12 cellular contexts compared by ENCODE assay signal in genomic region chr1:21021311-21021710, GRCh38.
A peak's percentile ranks its signal among the peaks of the same experiment; 100 is the strongest.
DNase-seq lines count a peak whose midpoint lies in the region; ATAC-seq, FAIRE-seq and TF ChIP-seq lines count a peak whose summit lies in the region.
"Had no signal": no experiment of that assay in that cellular context is flagged by ENCODE, and none has a peak within 500 bp of the region (broad histone marks: within the 10 kb centered on the region; RNA-seq: fewer than 3 reads in every experiment).

No MANE protein-coding gene starts in this region.

- peak overlapping the region; percentile 0; the same call in 1 of the 2 replicates for H2BK120ac ChIP-seq in IMR-90 (ENCODE audit: low read depth, low read length)

- H2AFZ ChIP-seq in IMR-90 (replicated peaks; ENCODE audit: low read length, poor library complexity), result no peak overlapping the region
- H2AFZ ChIP-seq: neural progenitor cell had no signal

- 0 out of 2 replicates have a peak overlapping the region, but pooled peaks have one; percentile 33 for H3K23ac ChIP-seq in IMR-90 (ENCODE audit: low read depth, low read length)

- no peaks in the 10 kb centered on the region for H3K9me3 Mint-ChIP-seq in effector memory CD8-positive, alpha-beta T cell
- peaks cover 24% of the 10 kb centered on the region for H3K9me3 Mint-ChIP-seq in WTC11

- in situ Hi-C loops in IMR-90 (cut with MboI; ENCODE audit: low sequenced_read_pairs), result no loop called here

- POLR2A ChIA-PET in A673 (lab: Charles Lee; ENCODE audit: low non-redundant PET), result no interaction called here
- POLR2A ChIA-PET in IMR-90 (lab: Charles Lee; ENCODE audit: unreplicated experiment), result no interaction called here
- POLR2A ChIA-PET in WTC11 (lab: Charles Lee), result no interaction called here

- H3K27me3 Mint-ChIP-seq in effector memory CD8-positive, alpha-beta T cell, result no peaks in the 10 kb centered on the region
- H3K27me3 Mint-ChIP-seq in WTC11 (ENCODE audit: low read depth), result no peaks in the 10 kb centered on the region

- no peak overlapping the region; a peak in 1 of 4 replicates for H4K8ac ChIP-seq in IMR-90 (ENCODE audit: low read depth in 2 of 2, low read length in 2 of 2)

- TF ChIP-seq CTCF in A673 (conservative IDR thresholded peaks at IDR 0.05; ENCODE audit: low read depth, low read length) (no peak), IMR-90 (conservative IDR thresholded peaks at IDR 0.05; ENCODE audit: low read depth, low read length) (no peak), pancreas (IDR thresholded peaks at IDR 0.05) (no peak), WTC11 (IDR thresholded peaks at IDR 0.05) (no peak)

- H3K27me3 ChIP-seq in A673 (replicated peaks; ENCODE audit: insufficient read depth, low read depth, low read length, poor library complexity), result no peaks in the 10 kb centered on the region
- no peaks in the 10 kb centered on the region for H3K27me3 ChIP-seq in IMR-90 (ENCODE audit: control insufficient read depth, insufficient read depth, low read length)
- no peaks in the 10 kb centered on the region for H3K27me3 ChIP-seq in pancreas
- H3K27me3 ChIP-seq: neural progenitor cell had no signal

- peak overlapping the region; percentile 13; the same call in 1 of the 2 replicates for H3K4me2 ChIP-seq in IMR-90 (ENCODE audit: low read depth, low read length)
- H3K4me2 ChIP-seq: neural progenitor cell had no signal

- no peak for ATAC-seq in IMR-90 (ENCODE audit: low read depth)
- ATAC-seq in effector memory CD8-positive, alpha-beta T cell (replicated peaks), result no peak
- no peak for ATAC-seq in pancreas
- no peak for ATAC-seq in WTC11
- no peak for ATAC-seq in GM19035 (IDR thresholded peaks at IDR 0.05; ENCODE audit: unreplicated experiment)
- no peak for ATAC-seq in HG03175 (IDR thresholded peaks at IDR 0.05; ENCODE audit: unreplicated experiment)

- intact Hi-C loops in A673 (cut with micrococcal nuclease; ENCODE audit: unreplicated experiment) (no loop called here), IMR-90 (cut with micrococcal nuclease) (no loop called here), pancreas (cut with DNase I) (no loop called here)

- H3K27ac ChIP-seq in A673 (ENCODE audit: low read depth, low read length, poor library complexity, severe bottlenecking) (peak overlapping the region; percentile 82), IMR-90 (ENCODE audit: insufficient read depth, low read length) (no peak overlapping the region), pancreas (peak overlapping the region; percentile 62 to 98 (median 80))
- H3K27ac ChIP-seq: neural progenitor cell had no signal

- H3K9me3 ChIP-seq in A673 (ENCODE audit: low read depth, low read length, poor library complexity, severe bottlenecking) (no peaks in the 10 kb centered on the region), IMR-90 (ENCODE audit: control insufficient read depth, insufficient read depth, low read length) (no peaks in the 10 kb centered on the region), pancreas (no peaks in the 10 kb centered on the region)

- TF ChIP-seq POLR2A in IMR-90 (IDR thresholded peaks at IDR 0.05; ENCODE audit: low read depth, low read length), result no peak

- CTCF ChIA-PET in A673 (lab: Charles Lee) (no interaction called here), IMR-90 (lab: Yijun Ruan, JAX) (no interaction called here), WTC11 (lab: Charles Lee) (no interaction called here)

- no peak overlapping the region; the same call in 1 of the 2 replicates for H3K18ac ChIP-seq in IMR-90 (ENCODE audit: low read depth, low read length)

- H3K4me1 Mint-ChIP-seq in effector memory CD8-positive, alpha-beta T cell (ENCODE audit: low read depth in 2 of 2), result peaks cover 16 to 20% of the 10 kb centered on the region in 2 donors
- peaks cover 15% of the 10 kb centered on the region for H3K4me1 Mint-ChIP-seq in WTC11
- H3K4me1 Mint-ChIP-seq: neural progenitor cell had no signal

- H3K36me3 Mint-ChIP-seq in effector memory CD8-positive, alpha-beta T cell (ENCODE audit: insufficient read depth), result no peaks in the 10 kb centered on the region
- peaks cover 21% of the 10 kb centered on the region for H3K36me3 Mint-ChIP-seq in WTC11

- peaks cover 27 to 62% of the 10 kb centered on the region in 2 experiments for H3K79me1 ChIP-seq in IMR-90 (ENCODE audit: low read depth in 1 of 2, low read length in 2 of 2)

- H3K14ac ChIP-seq in IMR-90 (replicated peaks; ENCODE audit: low read depth, low read length), result 0 out of 2 replicates have a peak overlapping the region, but pooled peaks have one; percentile 61

- dilution Hi-C loops in IMR-90 (cut with HindIII; ENCODE audit: low sequenced_read_pairs, unreplicated experiment), result no loop called here

- peaks cover 25% of the 10 kb centered on the region for H4K20me1 ChIP-seq in IMR-90 (ENCODE audit: insufficient read depth, low read length)

- H4K5ac ChIP-seq in IMR-90 (ENCODE audit: low read depth, low read length), result no peak overlapping the region

- DNase-seq in A673 (ENCODE audit: low spot score), result no peak
- no peak for DNase-seq in IMR-90
- no peak for DNase-seq in effector memory CD8-positive, alpha-beta T cell
- no peak for DNase-seq in pancreas
- no peak for DNase-seq in WTC11 (ENCODE audit: low spot score)
- DNase-seq in NCI-H446 (lab: John Stamatoyannopoulos, UW), result no peak
- DNase-seq: NCI-H146 had no signal

- H3K4me1 ChIP-seq in A673 (ENCODE audit: insufficient read depth, low read length, poor library complexity, severe bottlenecking) (peaks cover 27% of the 10 kb centered on the region), IMR-90 (ENCODE audit: control insufficient read depth, insufficient read depth, low read length) (peaks cover 10% of the 10 kb centered on the region), pancreas (peaks cover 6 to 13% (median 10%) of the 10 kb centered on the region in 3 donors)
- H3K4me1 ChIP-seq: neural progenitor cell had no signal

- H2BK20ac ChIP-seq in IMR-90 (ENCODE audit: low read depth, low read length), result no peak overlapping the region

- no peak overlapping the region for H4K91ac ChIP-seq in IMR-90 (ENCODE audit: insufficient read depth, low read depth, low read length)

- H3K4me3 ChIP-seq in A673 (ENCODE audit: low read depth, low read length, poor library complexity, severe bottlenecking), result no peak overlapping the region
- no peak overlapping the region for H3K4me3 ChIP-seq in IMR-90 (ENCODE audit: insufficient read depth, low read depth, low read length)
- H3K4me3 ChIP-seq in pancreas, result no peak overlapping the region
- H3K4me3 ChIP-seq: neural progenitor cell had no signal

- peak overlapping the region; percentile 66 to 94 for H3K27ac Mint-ChIP-seq in effector memory CD8-positive, alpha-beta T cell
- no peak overlapping the region for H3K27ac Mint-ChIP-seq in WTC11
- H3K27ac Mint-ChIP-seq: neural progenitor cell had no signal

- no peak for TF ChIP-seq RAD21 in IMR-90 (IDR thresholded peaks at IDR 0.05; ENCODE audit: low read length)

- H3K4me3 Mint-ChIP-seq in effector memory CD8-positive, alpha-beta T cell, result peak overlapping the region; percentile 3 to 25
- H3K4me3 Mint-ChIP-seq in WTC11, result no peak overlapping the region
- H3K4me3 Mint-ChIP-seq: neural progenitor cell had no signal

- no CpG with 5 or more reads among the region's 4 CpGs for WGBS in IMR-90 (ENCODE audit: extremely low coverage in 2 of 2, insufficient read length in 1 of 2), 2 experiments
- 91 to 96% methylated on average over 4 of the region's 4 CpGs for WGBS in pancreas, 2 donors

- no peak overlapping the region for H3K9ac ChIP-seq in IMR-90 (ENCODE audit: low read depth, low read length)
- H3K9ac ChIP-seq: neural progenitor cell had no signal

- H2AK5ac ChIP-seq in IMR-90 (ENCODE audit: low read depth, low read length), result no peak overlapping the region

- FAIRE-seq in pancreas (lab: Jason Lieb, UNC), result no peak
- FAIRE-seq: D721Med, GM12892 had no signal

- no peak overlapping the region for H3K56ac ChIP-seq in IMR-90 (ENCODE audit: extremely low read depth, insufficient read depth, low read length)

- H2BK15ac ChIP-seq in IMR-90 (ENCODE audit: low read depth, low read length), result no peak overlapping the region

- H2AK9ac ChIP-seq in IMR-90 (replicated peaks; ENCODE audit: low read depth, low read length, poor library complexity), result no peak overlapping the region

- BruUV-seq in A673 (replicated peaks; lab: Mats Ljungman, UMichigan) (no TSS peak), IMR-90 (replicated peaks; lab: Mats Ljungman, UMichigan) (no TSS peak)

- no peak overlapping the region for H2BK5ac ChIP-seq in IMR-90 (ENCODE audit: low read depth, low read length, poor library complexity, severe bottlenecking)

- H3K36me3 ChIP-seq in A673 (ENCODE audit: insufficient read depth, low read length, poor library complexity, severe bottlenecking) (no peaks in the 10 kb centered on the region), IMR-90 (ENCODE audit: control insufficient read depth, insufficient read depth, low read length) (no peaks in the 10 kb centered on the region; the same call in 1 of the 2 replicates), pancreas (no peaks in the 10 kb centered on the region)
- H3K36me3 ChIP-seq: neural progenitor cell had no signal

- peak overlapping the region; percentile 0; the same call in 1 of the 2 replicates for H3K4ac ChIP-seq in IMR-90 (ENCODE audit: low read depth, low read length)

- H3K9me1 ChIP-seq in IMR-90 (ENCODE audit: insufficient read depth, low read length), result peaks cover 2% of the 10 kb centered on the region

TF ChIP-seq in IMR-90, 13 proteins besides CTCF, POLR2A, EP300 and RAD21 (continues in another document):
- TF ChIP-seq USF2 (IDR thresholded peaks at IDR 0.05; ENCODE audit: low read depth, low read length) (no peak), RCOR1 (IDR thresholded peaks at IDR 0.05; ENCODE audit: insufficient replicate concordance, low read length) (no peak), MAFK (IDR thresholded peaks at IDR 0.05; ENCODE audit: low read depth, low read length) (no peak), CHD1 (IDR thresholded peaks at IDR 0.05; ENCODE audit: low read depth, low read length) (no peak)

TF ChIP-seq in WTC11, 78 proteins besides CTCF, POLR2A, EP300 and RAD21 (continues in another document):
- no peak for TF ChIP-seq TEAD4 (CRISPR knock-in tag; IDR thresholded peaks at IDR 0.05)
- no peak for TF ChIP-seq SMAD4 (CRISPR knock-in tag; IDR thresholded peaks at IDR 0.05)
- TF ChIP-seq ZMAT4 (CRISPR knock-in tag; IDR thresholded peaks at IDR 0.05), result no peak
- TF ChIP-seq NFE2L1 (CRISPR knock-in tag; IDR thresholded peaks at IDR 0.05), result no peak
- no peak for TF ChIP-seq ATF1 (CRISPR knock-in tag; IDR thresholded peaks at IDR 0.05)
- no peak for TF ChIP-seq JAZF1 (CRISPR knock-in tag; IDR thresholded peaks at IDR 0.05)
- TF ChIP-seq TP53 (CRISPR knock-in tag; IDR thresholded peaks at IDR 0.05), result no peak
- TF ChIP-seq ZNF232 (CRISPR knock-in tag; IDR thresholded peaks at IDR 0.05), result no peak
